In genomic region chr1:7362947-7363346, GRCh38 we compare ENCODE assay signal across 16 cellular contexts.
DNase-seq lines count a peak whose midpoint lies in the region; ATAC-seq and TF ChIP-seq lines count a peak whose summit lies in the region.
"Had no signal": no experiment of that assay in that cellular context is flagged by ENCODE, and none has a peak within 500 bp of the region (broad histone marks: within the 10 kb centered on the region; RNA-seq: fewer than 3 reads in every experiment).

No MANE protein-coding gene starts in this region.

- H3K27ac Mint-ChIP-seq in activated T-helper 17 cell treated with anti-CD3 and anti-CD28 coated beads, Interleukin-2, amount 50 U/mL, for 72 hours: no peak overlapping the region
- H3K27ac Mint-ChIP-seq: CD14-positive monocyte; CD8-positive, alpha-beta T cell; GM23338; H9 had no signal

- no peaks in the 10 kb centered on the region for H3K79me2 ChIP-seq in Karpas-422 (ENCODE audit: low read length)

- ATAC-seq in left ventricle myocardium superior: peak; percentile 36
- peak; percentile 90 for ATAC-seq in gastrocnemius medialis
- ATAC-seq in activated CD4-positive, CD25-positive, alpha-beta regulatory T cell treated with anti-CD3 and anti-CD28 coated beads, Interleukin-2, amount 50 U/mL, for 24 hours: no peak
- ATAC-seq in activated T-helper 17 cell treated with anti-CD3 and anti-CD28 coated beads, Interleukin-2, amount 50 U/mL, for 72 hours (replicated peaks): no peak
- ATAC-seq: CD8-positive, alpha-beta T cell; GM23338 had no signal

- intact Hi-C loops in left ventricle myocardium superior (cut with micrococcal nuclease) (no loop called here), gastrocnemius medialis (cut with DNase I; ENCODE audit: low total_unique reads) (loop anchor here (2.0 to 5.0 kb wide), 2 partner anchors 72 to 159 kb away; no protein-coding TSS in a partner anchor)

- in situ Hi-C loops in gastrocnemius medialis (cut with MboI; ENCODE audit: low sequenced_read_pairs in 4 of 4): no loop called here

- no peak for TF ChIP-seq CTCF in gastrocnemius medialis (IDR thresholded peaks at IDR 0.05 in 4 of 5, conservative IDR thresholded peaks at IDR 0.05 in 1 of 5)

- H3K4me2 ChIP-seq in BLaER1: peak overlapping the region; percentile 67; the same call in 1 of the 2 replicates
- H3K4me2 ChIP-seq in Karpas-422 (ENCODE audit: low read depth, low read length, poor library complexity, severe bottlenecking): peak overlapping the region; percentile 61
- H3K4me2 ChIP-seq: GM23338 had no signal

- H3K4me3 ChIP-seq in BLaER1: no peak overlapping the region
- peak overlapping the region; percentile 38 for H3K4me3 ChIP-seq in Karpas-422 (ENCODE audit: low read length)
- H3K4me3 ChIP-seq in gastrocnemius medialis: no peak overlapping the region
- H3K4me3 ChIP-seq: GM23338 had no signal

- H3K27me3 Mint-ChIP-seq in activated T-helper 17 cell treated with anti-CD3 and anti-CD28 coated beads, Interleukin-2, amount 50 U/mL, for 72 hours: no peaks in the 10 kb centered on the region

- H3K27me3 ChIP-seq in BLaER1 (no peaks in the 10 kb centered on the region), Karpas-422 (ENCODE audit: low read length) (peaks cover 5% of the 10 kb centered on the region; the same call in 1 of the 2 replicates), gastrocnemius medialis (no peaks in the 10 kb centered on the region)
- H3K27me3 ChIP-seq: BE2C had no signal

- no peaks in the 10 kb centered on the region for H3K36me3 ChIP-seq in BLaER1
- H3K36me3 ChIP-seq in Karpas-422 (ENCODE audit: insufficient read depth, low read length): no peaks in the 10 kb centered on the region
- no peaks in the 10 kb centered on the region for H3K36me3 ChIP-seq in gastrocnemius medialis
- H3K36me3 ChIP-seq: BE2C had no signal

- H3K9me3 Mint-ChIP-seq in activated T-helper 17 cell treated with anti-CD3 and anti-CD28 coated beads, Interleukin-2, amount 50 U/mL, for 72 hours: no peaks in the 10 kb centered on the region
- H3K9me3 Mint-ChIP-seq: CD8-positive, alpha-beta T cell; GM23338; H9 had no signal

- H3K27ac ChIP-seq in BLaER1: no peak overlapping the region
- peak overlapping the region; percentile 61 for H3K27ac ChIP-seq in Karpas-422 (ENCODE audit: low read length)
- peak overlapping the region; percentile 46 to 80 (median 62) for H3K27ac ChIP-seq in gastrocnemius medialis

- no peak for TF ChIP-seq POLR2A in gastrocnemius medialis (IDR thresholded peaks at IDR 0.05)

- no peaks in the 10 kb centered on the region for H3K4me1 Mint-ChIP-seq in activated T-helper 17 cell treated with anti-CD3 and anti-CD28 coated beads, Interleukin-2, amount 50 U/mL, for 72 hours
- H3K4me1 Mint-ChIP-seq: CD14-positive monocyte, GM23338 had no signal

- no peaks in the 10 kb centered on the region for H4K20me1 ChIP-seq in BLaER1
- H4K20me1 ChIP-seq in Karpas-422 (ENCODE audit: insufficient read depth, low read depth, low read length): no peaks in the 10 kb centered on the region

- peaks cover 36% of the 10 kb centered on the region for H3K4me1 ChIP-seq in BLaER1
- H3K4me1 ChIP-seq in Karpas-422 (ENCODE audit: low read length): peaks cover 86% of the 10 kb centered on the region
- peaks cover 22 to 31% of the 10 kb centered on the region in 2 donors for H3K4me1 ChIP-seq in gastrocnemius medialis
- H3K4me1 ChIP-seq: BE2C had no signal

- no peaks in the 10 kb centered on the region for H3K36me3 Mint-ChIP-seq in activated T-helper 17 cell treated with anti-CD3 and anti-CD28 coated beads, Interleukin-2, amount 50 U/mL, for 72 hours (ENCODE audit: low read depth)
- H3K36me3 Mint-ChIP-seq: CD14-positive monocyte; CD8-positive, alpha-beta T cell had no signal

- DNase-seq in Karpas-422: no peak
- DNase-seq in left ventricle myocardium superior: no peak
- peak; percentile 34 to 64 for DNase-seq in gastrocnemius medialis
- no peak for DNase-seq in NCI-H345 treated with DMSO at 0.1 percent for 48 hours (lab: John Stamatoyannopoulos, UW; ENCODE audit: unreplicated experiment)
- DNase-seq: BE2C; CD8-positive, alpha-beta T cell; COR-L47; DMS153; DMS79 treated with DMSO at 0.1 percent for 48 hours; EL; H9 had no signal

- no peak overlapping the region for H3K4me3 Mint-ChIP-seq in activated T-helper 17 cell treated with anti-CD3 and anti-CD28 coated beads, Interleukin-2, amount 50 U/mL, for 72 hours
- H3K4me3 Mint-ChIP-seq: CD14-positive monocyte; CD8-positive, alpha-beta T cell; GM23338; H9 had no signal

- H2AFZ ChIP-seq in Karpas-422 (ENCODE audit: low read length): no peak overlapping the region
- H2AFZ ChIP-seq: GM23338 had no signal

- H3K9ac ChIP-seq in BLaER1: no peak overlapping the region
- H3K9ac ChIP-seq in Karpas-422 (ENCODE audit: low read length): no peak overlapping the region

- peaks cover 4% of the 10 kb centered on the region; the same call in 1 of the 2 replicates for H3K9me3 ChIP-seq in BLaER1
- no peaks in the 10 kb centered on the region for H3K9me3 ChIP-seq in Karpas-422 (ENCODE audit: low read length)
- no peaks in the 10 kb centered on the region for H3K9me3 ChIP-seq in gastrocnemius medialis
- H3K9me3 ChIP-seq: BE2C had no signal

- H3K9me2 ChIP-seq in Karpas-422 (replicated peaks; ENCODE audit: insufficient read depth, low read length): no peaks in the 10 kb centered on the region

Comparison
In these comparisons a context has a peak if more than half of its experiments do, and no peak if none do; other contexts are left out.
1. DNase-seq: peak in gastrocnemius medialis (2 of 2); none in Karpas-422 (single experiment), left ventricle myocardium superior (single experiment) and NCI-H345 treated with DMSO at 0.1 percent for 48 hours (single experiment).
2. ATAC-seq: peak in left ventricle myocardium superior (single experiment) and gastrocnemius medialis (2 of 2); none in activated CD4-positive, CD25-positive, alpha-beta regulatory T cell treated with anti-CD3 and anti-CD28 coated beads, Interleukin-2, amount 50 U/mL, for 24 hours (0 of 2) and activated T-helper 17 cell treated with anti-CD3 and anti-CD28 coated beads, Interleukin-2, amount 50 U/mL, for 72 hours (single experiment).